Comparison of ENCODE assay signal across 16 cellular contexts in the genomic region with DNA sequence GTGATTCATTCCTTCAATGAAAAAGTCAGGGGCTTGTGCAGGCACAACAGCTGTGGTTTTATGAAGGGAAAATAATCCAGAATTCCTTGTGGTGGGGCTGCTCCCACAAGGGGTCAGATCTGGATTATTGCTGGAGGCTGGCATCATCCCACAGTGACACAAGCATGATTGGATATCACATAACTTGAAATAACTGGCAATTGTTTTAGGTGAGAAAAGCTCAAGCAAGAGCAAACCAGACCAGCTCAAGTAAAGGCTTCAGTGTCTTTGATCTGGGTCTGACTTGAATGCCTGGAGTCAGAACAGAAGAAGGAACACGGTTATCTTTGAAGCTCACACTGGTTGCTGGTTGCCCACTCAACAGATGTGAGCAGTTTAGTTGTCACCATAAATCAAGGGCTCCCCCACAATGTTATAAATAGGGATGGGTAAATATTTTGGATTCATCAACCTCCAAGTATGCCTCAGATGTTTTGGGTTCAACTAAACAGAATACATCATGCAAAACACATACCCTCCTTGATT. TPM values are rescaled to one million over a fixed set of nuclear protein-coding genes. Genes with fewer than 3 reads are reported as not detected.
DNase-seq lines count a peak whose midpoint lies in the region; ATAC-seq and TF ChIP-seq lines count a peak whose summit lies in the region.
"Had no signal": no experiment of that assay in that cellular context is flagged by ENCODE, and none has a peak within 500 bp of the region (broad histone marks: within the 10 kb centered on the region; RNA-seq: fewer than 3 reads in every experiment).

No MANE protein-coding gene starts in this region.

- H3K36me3 Mint-ChIP-seq in chondrocyte (ENCODE audit: low read depth) = no peaks in the 10 kb centered on the region
- H3K36me3 Mint-ChIP-seq: memory B cell had no signal

- no peaks in the 10 kb centered on the region for H3K9me3 Mint-ChIP-seq in chondrocyte (ENCODE audit: low read depth)
- H3K9me3 Mint-ChIP-seq: activated B cell treated with CpG ODN at 0.5 μM for 24 hours; central memory CD8-positive, alpha-beta T cell had no signal

- peaks cover 43% of the 10 kb centered on the region for H3K4me1 Mint-ChIP-seq in chondrocyte (ENCODE audit: low read depth)
- H3K4me1 Mint-ChIP-seq: activated B cell treated with CpG ODN at 0.5 μM for 24 hours; central memory CD8-positive, alpha-beta T cell; memory B cell had no signal

- no peaks in the 10 kb centered on the region for H3K27me3 Mint-ChIP-seq in chondrocyte (ENCODE audit: low read depth)
- H3K27me3 Mint-ChIP-seq: central memory CD8-positive, alpha-beta T cell had no signal

- H3K4me1 ChIP-seq in muscle layer of duodenum (ENCODE audit: control insufficient read depth in 1 of 2, insufficient read depth in 2 of 2, low read length in 2 of 2) (peaks cover 0 to 19% of the 10 kb centered on the region in 2 donors), right lobe of liver (no peaks in the 10 kb centered on the region)
- H3K4me1 ChIP-seq: A549 had no signal

- DNase-seq in A172 (ENCODE audit: low spot score) (peak; percentile 9), LHCN-M2 (ENCODE audit: low read depth) (peak; percentile 97), chondrocyte (ENCODE audit: low spot score) (no peak), right lobe of liver (no peak), globus pallidus (ENCODE audit: low spot score) (no peak), DMS114 treated with DMSO at 0.1 percent for 48 hours (lab: John Stamatoyannopoulos, UW; ENCODE audit: unreplicated experiment) (no peak)
- DNase-seq: activated B cell treated with CpG ODN at 0.5 μM for 24 hours; activated T-cell treated with anti-CD3 and anti-CD28 coated beads, Interleukin-2, amount 50 U/mL, for 48 hours; KBM-7; RPMI8226 had no signal

- peak overlapping the region; percentile 78 for H3K27ac Mint-ChIP-seq in chondrocyte (ENCODE audit: unreplicated experiment)
- H3K27ac Mint-ChIP-seq: activated B cell treated with CpG ODN at 0.5 μM for 24 hours, memory B cell had no signal

- H3K4me3 ChIP-seq in muscle layer of duodenum (ENCODE audit: low read depth in 1 of 2, low read length in 2 of 2) (no peak overlapping the region), right lobe of liver (no peak overlapping the region)
- H3K4me3 ChIP-seq: A549, skin epidermis had no signal

- TF ChIP-seq POLR2A in right lobe of liver (IDR thresholded peaks at IDR 0.05) = no peak

- no peak overlapping the region for H3K4me3 Mint-ChIP-seq in chondrocyte (ENCODE audit: unreplicated experiment)
- H3K4me3 Mint-ChIP-seq: activated B cell treated with CpG ODN at 0.5 μM for 24 hours; central memory CD8-positive, alpha-beta T cell; memory B cell had no signal

- TF ChIP-seq CTCF in chondrocyte (IDR thresholded peaks at IDR 0.05) (peak; percentile 22), right lobe of liver (IDR thresholded peaks at IDR 0.05) (no peak)

- H3K27ac ChIP-seq in muscle layer of duodenum (ENCODE audit: low read length) = peak overlapping the region; percentile 41
- no peak overlapping the region for H3K27ac ChIP-seq in right lobe of liver
- H3K27ac ChIP-seq: A549 had no signal

- no peaks in the 10 kb centered on the region for H3K27me3 ChIP-seq in muscle layer of duodenum (ENCODE audit: low read depth, low read length)
- H3K27me3 ChIP-seq in right lobe of liver = no peaks in the 10 kb centered on the region

- intact Hi-C loops in right lobe of liver (cut with DNase I) = no loop called here

- no peaks in the 10 kb centered on the region for H3K36me3 ChIP-seq in muscle layer of duodenum (ENCODE audit: control insufficient read depth in 1 of 2, insufficient read depth in 2 of 2, low read length in 2 of 2)
- no peaks in the 10 kb centered on the region for H3K36me3 ChIP-seq in right lobe of liver

- H3K9me3 ChIP-seq in muscle layer of duodenum (ENCODE audit: control insufficient read depth in 1 of 2, low read length in 2 of 2) (no peaks in the 10 kb centered on the region), right lobe of liver (no peaks in the 10 kb centered on the region)
- H3K9me3 ChIP-seq: A549 had no signal

- no peak for ATAC-seq in right lobe of liver
- no peak for ATAC-seq in GM19328 (IDR thresholded peaks at IDR 0.05; ENCODE audit: unreplicated experiment)
- ATAC-seq: A549 had no signal

- WGBS in right lobe of liver (ENCODE audit: insufficient coverage, low coverage, low lambda C conversion rate, missing lambda C conversion rate) = 14% methylated on average over 1 of the region's 1 CpG

RNA-seq across cellular contexts. Expression of gene ZNF474, which starts 3.1 kb away (rescaled TPM):
- total RNA-seq in A172 (2014; rRNA removed; shearing (Covaris generic)) = not detected in 2 replicates
- total RNA-seq in LHCN-M2 (2014; rRNA removed) (0.40 TPM in 1 of 2 replicates, not detected in the other), chondrocyte (0.25 to 1.2 TPM (median 0.33 TPM) in 3 replicates), right lobe of liver (under 1 TPM in 1 of 6 experiments, not detected in 5; 0.12 TPM)
- polyA plus RNA-seq in LHCN-M2 (2012) = 0.33 TPM
- total RNA-seq: activated B cell treated with CpG ODN at 0.5 μM for 24 hours had no signal

RNA-seq across cellular contexts. Expression of gene LOX, which starts 48.2 kb away (rescaled TPM):
- total RNA-seq in A172 (2014; rRNA removed; shearing (Covaris generic)) = 22.2 and 27.2 TPM in 2 replicates
- total RNA-seq in LHCN-M2 (2014; rRNA removed) (19.5 and 26.4 TPM in 2 replicates), chondrocyte (320 to 615 TPM (median 611 TPM) in 3 replicates), right lobe of liver (10 to 100 TPM in 1 of 6 experiments, 1 to 10 TPM in 4, under 1 TPM in 1; 0.97 to 11.8 (median 2.2) TPM)
- 46.4 TPM for polyA plus RNA-seq in LHCN-M2 (2012)
- total RNA-seq: activated B cell treated with CpG ODN at 0.5 μM for 24 hours had no signal

Comparison
In these comparisons a context has a peak if more than half of its experiments do, and no peak if none do; other contexts are left out.
1. DNase-seq: peak in A172 (single experiment) and LHCN-M2 (single experiment); none in chondrocyte (single experiment), right lobe of liver (0 of 3), globus pallidus (single experiment) and DMS114 treated with DMSO at 0.1 percent for 48 hours (single experiment).
2. RNA of gene LOX, which starts 48.2 kb away (total RNA-seq): 320 to 615 TPM in chondrocyte; 22.2 to 27.2 TPM in A172, 19.5 to 26.4 TPM in LHCN-M2 and 0.97 to 11.8 TPM in right lobe of liver; every median in the first group is over 10 times any median in the second.